ENCODE assay signal across 16 cellular contexts in genomic region chr12:83067981-83068380, GRCh38.
"Had no signal": no experiment of that assay in that cellular context is flagged by ENCODE, and none has a peak within 500 bp of the region (broad histone marks: within the 10 kb centered on the region; RNA-seq: fewer than 3 reads in every experiment).

No MANE protein-coding gene starts in this region.

- H3K4me1 Mint-ChIP-seq: activated B cell treated with CpG ODN at 0.5 μM for 24 hours; activated naive CD8-positive, alpha-beta T cell treated with anti-CD3 and anti-CD28 coated beads, Interleukin-2, amount 10 ng/mL, durations not matched to agents 7 days and 5 days; activated T-helper 17 cell treated with anti-CD3 and anti-CD28 coated beads, Interleukin-2, amount 50 U/mL, for 72 hours; memory B cell had no signal

- H3K36me3 ChIP-seq: upper lobe of right lung had no signal

- H3K27me3 Mint-ChIP-seq: activated B cell treated with CpG ODN at 0.5 μM for 24 hours; activated CD4-positive, alpha-beta memory T cell treated with anti-CD3 and anti-CD28 coated beads for 36 hours; activated naive CD8-positive, alpha-beta T cell treated with anti-CD3 and anti-CD28 coated beads, Interleukin-2, amount 10 ng/mL, durations not matched to agents 7 days and 5 days; activated T-helper 17 cell treated with anti-CD3 and anti-CD28 coated beads, Interleukin-2, amount 50 U/mL, for 72 hours; memory B cell had no signal

- H3K27me3 ChIP-seq: body of pancreas, dorsolateral prefrontal cortex, hepatocyte, upper lobe of right lung had no signal

- H3K27ac ChIP-seq: body of pancreas, dorsolateral prefrontal cortex, hepatocyte, upper lobe of right lung had no signal

- H3K79me2 ChIP-seq: hepatocyte had no signal

- H2AFZ ChIP-seq: hepatocyte had no signal

- H3K4me1 ChIP-seq: body of pancreas, upper lobe of right lung had no signal

- H3K4me2 ChIP-seq: hepatocyte had no signal

- ATAC-seq: activated T-helper 17 cell treated with anti-CD3 and anti-CD28 coated beads, Interleukin-2, amount 50 U/mL, for 72 hours; body of pancreas; upper lobe of right lung had no signal

- H3K4me3 Mint-ChIP-seq: activated B cell treated with CpG ODN at 0.5 μM for 24 hours; activated CD4-positive, alpha-beta memory T cell treated with anti-CD3 and anti-CD28 coated beads for 36 hours; activated naive CD8-positive, alpha-beta T cell treated with anti-CD3 and anti-CD28 coated beads, Interleukin-2, amount 10 ng/mL, durations not matched to agents 7 days and 5 days; activated T-helper 17 cell treated with anti-CD3 and anti-CD28 coated beads, Interleukin-2, amount 50 U/mL, for 72 hours; memory B cell had no signal

- H3K9me3 ChIP-seq: body of pancreas, upper lobe of right lung had no signal

- H3K4me3 ChIP-seq: body of pancreas, dorsolateral prefrontal cortex, hepatocyte, upper lobe of right lung had no signal

- H3K36me3 Mint-ChIP-seq: activated naive CD8-positive, alpha-beta T cell treated with anti-CD3 and anti-CD28 coated beads, Interleukin-2, amount 10 ng/mL, durations not matched to agents 7 days and 5 days had no signal

- H3K27ac Mint-ChIP-seq: activated B cell treated with CpG ODN at 0.5 μM for 24 hours; activated CD4-positive, alpha-beta memory T cell treated with anti-CD3 and anti-CD28 coated beads for 36 hours; activated naive CD8-positive, alpha-beta T cell treated with anti-CD3 and anti-CD28 coated beads, Interleukin-2, amount 10 ng/mL, durations not matched to agents 7 days and 5 days; activated T-helper 17 cell treated with anti-CD3 and anti-CD28 coated beads, Interleukin-2, amount 50 U/mL, for 72 hours; memory B cell had no signal

- DNase-seq: activated B cell treated with CpG ODN at 0.5 μM for 24 hours; activated CD4-positive, alpha-beta memory T cell treated with anti-CD3 and anti-CD28 coated beads for 36 hours; activated CD4-positive, alpha-beta T cell treated with anti-CD3 and anti-CD28 coated beads for 4 hours; activated naive CD4-positive, alpha-beta T cell treated with Interleukin-2 at 50 U/mL for 16 hours; activated naive CD8-positive, alpha-beta T cell treated with anti-CD3 and anti-CD28 coated beads, Interleukin-2, amount 10 ng/mL, durations not matched to agents 7 days and 5 days; activated T-cell treated with anti-CD3 and anti-CD28 coated beads, Interleukin-2, amount 50 U/mL, for 1 hour; amygdala; body of pancreas; dorsolateral prefrontal cortex; occipital lobe; stimulated activated CD8-positive, alpha-beta memory T cell treated with anti-CD3 and anti-CD28 coated beads, Interleukin-4, amount 100 ng/mL, for 48 hours; stimulated activated naive CD4-positive, alpha-beta T cell; upper lobe of right lung had no signal
